In genomic region chr9:23771746-23772145, GRCh38 we compare ENCODE assay signal across 27 cellular contexts. TPM values are rescaled to one million over a fixed set of nuclear protein-coding genes. Genes with fewer than 3 reads are reported as not detected.
"Had no signal": no experiment of that assay in that cellular context is flagged by ENCODE, and none has a peak within 500 bp of the region (broad histone marks: within the 10 kb centered on the region; RNA-seq: fewer than 3 reads in every experiment).

No MANE protein-coding gene starts in this region.

- H3K36me3 ChIP-seq: breast epithelium, colonic mucosa, heart left ventricle, lower lobe of right lung, sigmoid colon, thyroid gland, upper lobe of right lung had no signal

- H3K4me1 Mint-ChIP-seq: activated B cell treated with CpG ODN at 0.5 μM for 24 hours; activated CD4-positive, alpha-beta T cell treated with anti-CD3 and anti-CD28 coated beads for 36 hours; activated T-helper 17 cell treated with anti-CD3 and anti-CD28 coated beads, Interleukin-2, amount 50 U/mL, for 72 hours; natural killer cell had no signal

- H3K9me3 ChIP-seq: breast epithelium, colonic mucosa, lower lobe of right lung, sigmoid colon, thyroid gland, upper lobe of right lung had no signal

- H3K27ac ChIP-seq: breast epithelium, colonic mucosa, dorsolateral prefrontal cortex, heart left ventricle, lower lobe of right lung, sigmoid colon, thyroid gland, upper lobe of right lung had no signal

- H3K4me3 Mint-ChIP-seq: activated B cell treated with CpG ODN at 0.5 μM for 24 hours; activated CD4-positive, alpha-beta T cell treated with anti-CD3 and anti-CD28 coated beads for 36 hours; activated naive CD8-positive, alpha-beta T cell; activated T-cell treated with anti-CD3 and anti-CD28 coated beads, Interleukin-2, amount 50 U/mL, for 24 hours; activated T-helper 17 cell treated with anti-CD3 and anti-CD28 coated beads, Interleukin-2, amount 50 U/mL, for 72 hours; effector memory CD8-positive, alpha-beta T cell; natural killer cell; stimulated activated naive CD8-positive, alpha-beta T cell treated with anti-CD3 and anti-CD28 coated beads, Interleukin-15, Interleukin-2, amounts not matched to agents 100 ng/mL and 50 ng/mL, for 24 hours; T-helper 1 cell treated with Interleukin-12 subunit alpha and Interleukin-12 subunit beta and Interleukin-4 antibody, amounts not matched to agents 30 μg/mL and 1 μg/mL, for 36 hours had no signal

- H3K4me1 ChIP-seq: colonic mucosa, lower lobe of right lung, sigmoid colon, thyroid gland, upper lobe of right lung had no signal

- H3K27me3 Mint-ChIP-seq: activated B cell treated with CpG ODN at 0.5 μM for 24 hours; activated CD4-positive, alpha-beta T cell treated with anti-CD3 and anti-CD28 coated beads for 36 hours; activated T-cell treated with anti-CD3 and anti-CD28 coated beads, Interleukin-2, amount 50 U/mL, for 24 hours; activated T-helper 17 cell treated with anti-CD3 and anti-CD28 coated beads, Interleukin-2, amount 50 U/mL, for 72 hours; effector memory CD8-positive, alpha-beta T cell; progenitor cell of endocrine pancreas; stimulated activated naive CD8-positive, alpha-beta T cell treated with anti-CD3 and anti-CD28 coated beads, Interleukin-15, Interleukin-2, amounts not matched to agents 100 ng/mL and 50 ng/mL, for 24 hours had no signal

- H3K36me3 Mint-ChIP-seq: activated naive CD8-positive, alpha-beta T cell; natural killer cell had no signal

- ATAC-seq: activated CD4-positive, alpha-beta T cell treated with anti-CD3 and anti-CD28 coated beads for 36 hours; activated T-helper 17 cell treated with anti-CD3 and anti-CD28 coated beads, Interleukin-2, amount 50 U/mL, for 72 hours; effector memory CD8-positive, alpha-beta T cell; heart left ventricle; lower lobe of right lung; natural killer cell; upper lobe of right lung had no signal

- H3K4me3 ChIP-seq: breast epithelium, colonic mucosa, dorsolateral prefrontal cortex, heart left ventricle, lower lobe of right lung, sigmoid colon, thyroid gland, upper lobe of right lung had no signal

- H3K27me3 ChIP-seq: breast epithelium, colonic mucosa, dorsolateral prefrontal cortex, heart left ventricle, sigmoid colon, thyroid gland, upper lobe of right lung had no signal

- DNase-seq: activated B cell treated with CpG ODN at 0.5 μM for 24 hours; activated CD4-positive, alpha-beta T cell treated with anti-CD3 and anti-CD28 coated beads for 36 hours; activated CD4-positive, alpha-beta T cell treated with anti-CD3 and anti-CD28 coated beads, Interleukin-2, amount 50 U/mL, for 4 hours; activated CD8-positive, alpha-beta memory T cell treated with anti-CD3 and anti-CD28 coated beads for 24 hours; activated CD8-positive, alpha-beta memory T cell treated with anti-CD3 and anti-CD28 coated beads, Interleukin-2, amount 50 U/mL, for 4 hours; activated T-cell treated with anti-CD3 and anti-CD28 coated beads, Interleukin-2, amount 50 U/mL, for 24 hours; colonic mucosa; dorsolateral prefrontal cortex; effector memory CD8-positive, alpha-beta T cell; heart left ventricle; kidney; lower lobe of right lung; natural killer cell; retina; sigmoid colon; stimulated activated CD4-positive, alpha-beta T cell treated with anti-CD3 and anti-CD28 coated beads, Interleukin-12 subunit alpha, Interleukin-12 subunit beta, amount 100 ng/mL, for 4 hours; stimulated activated CD4-positive, alpha-beta T cell treated with anti-CD3 and anti-CD28 coated beads, Interleukin-4, amount 100 ng/mL, for 4 hours; substantia nigra; T1000; thyroid gland; upper lobe of right lung had no signal

- H3K27ac Mint-ChIP-seq: activated B cell treated with CpG ODN at 0.5 μM for 24 hours; activated CD4-positive, alpha-beta T cell treated with anti-CD3 and anti-CD28 coated beads for 36 hours; activated naive CD8-positive, alpha-beta T cell; activated T-cell treated with anti-CD3 and anti-CD28 coated beads, Interleukin-2, amount 50 U/mL, for 24 hours; activated T-helper 17 cell treated with anti-CD3 and anti-CD28 coated beads, Interleukin-2, amount 50 U/mL, for 72 hours; effector memory CD8-positive, alpha-beta T cell; natural killer cell; progenitor cell of endocrine pancreas; stimulated activated naive CD8-positive, alpha-beta T cell treated with anti-CD3 and anti-CD28 coated beads, Interleukin-15, Interleukin-2, amounts not matched to agents 100 ng/mL and 50 ng/mL, for 24 hours; T-helper 1 cell treated with Interleukin-12 subunit alpha and Interleukin-12 subunit beta and Interleukin-4 antibody, amounts not matched to agents 30 μg/mL and 1 μg/mL, for 36 hours had no signal

- FAIRE-seq: kidney had no signal

RNA-seq across cellular contexts. Expression of gene ELAVL2, which starts 54.3 kb away (rescaled TPM):
- total RNA-seq: activated B cell treated with CpG ODN at 0.5 μM for 24 hours; activated CD4-positive, alpha-beta T cell treated with anti-CD3 and anti-CD28 coated beads for 36 hours; activated T-helper 17 cell treated with anti-CD3 and anti-CD28 coated beads, Interleukin-2, amount 50 U/mL, for 72 hours; lower lobe of right lung; natural killer cell; upper lobe of right lung had no signal
- polyA plus RNA-seq: heart left ventricle had no signal
